8 cellular contexts compared by ENCODE assay signal in genomic region chr12:122413516-122414404, GRCh38. TPM values are rescaled to one million over a fixed set of nuclear protein-coding genes. Genes with fewer than 3 reads are reported as not detected.
DNase-seq lines count a peak whose midpoint lies in the region; TF ChIP-seq lines count a peak whose summit lies in the region.

No MANE protein-coding gene starts in this region.

- H3K9me3 Mint-ChIP-seq in dendritic cell treated with granulocyte-macrophage colony-stimulating factor and Interleukin-4, amounts not matched to agents 40 ng/mL and 50 ng/mL, for 4 days: no peaks in the 10 kb centered on the region

- no peaks in the 10 kb centered on the region for H3K9me3 ChIP-seq in skeletal muscle satellite cell (replicated peaks; ENCODE audit: low read length)
- H3K9me3 ChIP-seq in WERI-Rb-1 (ENCODE audit: severe bottlenecking): no peaks in the 10 kb centered on the region

- H3K4me3 Mint-ChIP-seq in dendritic cell treated with granulocyte-macrophage colony-stimulating factor and Interleukin-4, amounts not matched to agents 40 ng/mL and 50 ng/mL, for 4 days: no peak overlapping the region

- DNase-seq in NCI-H82 (lab: John Stamatoyannopoulos, UW) (peak; percentile 16), NCI-H82 treated with DMSO at 0.1 percent for 48 hours (lab: John Stamatoyannopoulos, UW; ENCODE audit: unreplicated experiment) (no peak), NCI-H2171 treated with DMSO at 0.1 percent for 48 hours (lab: John Stamatoyannopoulos, UW) (peak; percentile 56), WERI-Rb-1 (no peak), EL (no peak), GM19238 (ENCODE audit: insufficient read length, low spot score) (no peak)

- peaks cover 13% of the 10 kb centered on the region for H3K4me1 ChIP-seq in skeletal muscle satellite cell (ENCODE audit: control insufficient read depth, insufficient read depth, low read length)

- H3K27me3 Mint-ChIP-seq in dendritic cell treated with granulocyte-macrophage colony-stimulating factor and Interleukin-4, amounts not matched to agents 40 ng/mL and 50 ng/mL, for 4 days: no peaks in the 10 kb centered on the region

- H3K27ac Mint-ChIP-seq in dendritic cell treated with granulocyte-macrophage colony-stimulating factor and Interleukin-4, amounts not matched to agents 40 ng/mL and 50 ng/mL, for 4 days: peak overlapping the region; percentile 70

- no peak overlapping the region for H3K27ac ChIP-seq in WERI-Rb-1

- peaks cover 24% of the 10 kb centered on the region for H3K4me1 Mint-ChIP-seq in dendritic cell treated with granulocyte-macrophage colony-stimulating factor and Interleukin-4, amounts not matched to agents 40 ng/mL and 50 ng/mL, for 4 days (ENCODE audit: low read depth)

- H3K36me3 ChIP-seq in skeletal muscle satellite cell (ENCODE audit: insufficient read depth, low read length) (peaks cover 2% of the 10 kb centered on the region), WERI-Rb-1 (no peaks in the 10 kb centered on the region; the same call in 1 of the 2 replicates)

- H3K36me3 Mint-ChIP-seq in dendritic cell treated with granulocyte-macrophage colony-stimulating factor and Interleukin-4, amounts not matched to agents 40 ng/mL and 50 ng/mL, for 4 days (ENCODE audit: low read depth): peaks cover 30% of the 10 kb centered on the region

- no peak overlapping the region for H3K4me3 ChIP-seq in skeletal muscle satellite cell (ENCODE audit: low read length)
- no peak overlapping the region for H3K4me3 ChIP-seq in WERI-Rb-1 (ENCODE audit: low read depth, low read length)

- H3K27me3 ChIP-seq in skeletal muscle satellite cell (ENCODE audit: control insufficient read depth, insufficient read depth, low read length) (no peaks in the 10 kb centered on the region), WERI-Rb-1 (ENCODE audit: insufficient read depth, low read depth, severe bottlenecking) (no peaks in the 10 kb centered on the region)

- TF ChIP-seq CTCF in WERI-Rb-1 (IDR thresholded peaks at IDR 0.05; ENCODE audit: low read depth, low read length): no peak

- no peak overlapping the region for H3K9ac ChIP-seq in skeletal muscle satellite cell (ENCODE audit: low read depth, low read length)

- H3K4me2 ChIP-seq in skeletal muscle satellite cell (ENCODE audit: low read length): peak overlapping the region; percentile 28

- intact Hi-C loops in dendritic cell treated with granulocyte-macrophage colony-stimulating factor and Interleukin-4, amounts not matched to agents 40 ng/mL and 50 ng/mL, for 4 days (cut with micrococcal nuclease): no loop called here

RNA-seq across cellular contexts. Expression of gene CLIP1, which starts 8.7 kb away (rescaled TPM):
- total RNA-seq in skeletal muscle satellite cell (2012; rRNA removed): 38.4 and 48.4 TPM in 2 replicates

Comparison
In these comparisons a context has a peak if more than half of its experiments do, and no peak if none do; other contexts are left out.
1. DNase-seq: peak in NCI-H82 (single experiment) and NCI-H2171 treated with DMSO at 0.1 percent for 48 hours (single experiment); none in NCI-H82 treated with DMSO at 0.1 percent for 48 hours (single experiment), WERI-Rb-1 (single experiment), EL (single experiment) and GM19238 (single experiment).